In genomic region chr9:38068616-38068865, GRCh38 we compare ENCODE assay signal across 8 cellular contexts. TPM values are rescaled to one million over a fixed set of nuclear protein-coding genes. Genes with fewer than 3 reads are reported as not detected.
A peak's percentile ranks its signal among the peaks of the same experiment; 100 is the strongest.
DNase-seq lines count a peak whose midpoint lies in the region; ATAC-seq, FAIRE-seq and TF ChIP-seq lines count a peak whose summit lies in the region.

No MANE protein-coding gene starts in this region.

- no peak for TF ChIP-seq POLR2A in K562 (conservative IDR thresholded peaks at IDR 0.05)

- H3K9me3 ChIP-seq in K562 (replicated peaks; ENCODE audit: control insufficient read depth, insufficient read depth, low read depth, low read length) (no peaks in the 10 kb centered on the region), iPS-18c (ENCODE audit: control insufficient read depth, insufficient read depth, low read length) (no peaks in the 10 kb centered on the region)

- H3K9ac ChIP-seq in K562 (ENCODE audit: insufficient read depth in 1 of 2, low read depth in 2 of 2, low read length in 2 of 2): peak overlapping the region; percentile 78 to 95; a peak in 3 of 4 replicates

- no peak for TF ChIP-seq EP300 in K562 (IDR thresholded peaks at IDR 0.05; ENCODE audit: low read length)

- peak in 1 of 2 experiments; percentile 75; a peak in 3 of 4 replicates for TF ChIP-seq RAD21 in K562 (CRISPR knock-in tag; conservative IDR thresholded peaks at IDR 0.05 in 1 of 2, IDR thresholded peaks at IDR 0.05 in 1 of 2)

- POLR2A ChIA-PET in K562 (lab: Yijun Ruan, JAX): interaction anchor here (0.6 to 2.1 kb wide), 9 partner anchors 9 to 694 kb away, joined by 3 to 6 read pairs (median 3); no protein-coding TSS in a partner anchor

- peak overlapping the region; percentile 81 for H3K27ac ChIP-seq in K562 (ENCODE audit: extremely low read depth, low read depth, low read length)

- ATAC-seq in HG02970 (IDR thresholded peaks at IDR 0.05; ENCODE audit: low FRiP score, unreplicated experiment): peak; percentile 36
- ATAC-seq in K562: peak; percentile 49

- 0% methylated on average over 28 of the region's 35 CpGs for WGBS in K562 (ENCODE audit: insufficient coverage, low coverage, missing lambda C conversion rate)

- TF ChIP-seq CTCF in GM13976 (IDR thresholded peaks at IDR 0.05; ENCODE audit: borderline replicate concordance, control extremely low read depth, extremely low read depth, insufficient read depth, missing control alignments) (peak; percentile 78), K562 (IDR thresholded peaks at IDR 0.05 in 2 of 3, conservative IDR thresholded peaks at IDR 0.05 in 1 of 3; ENCODE audit: insufficient read depth in 2 of 3, low read depth in 1 of 3, low read length in 3 of 3) (peak in 2 of 3 experiments; percentile 69 to 88; a peak in 4 of 6 replicates)

- H3K36me3 ChIP-seq in K562 (ENCODE audit: control insufficient read depth, insufficient read depth, low read length): peaks cover 4% of the 10 kb centered on the region; the same call in 1 of the 3 replicates

- H3K4me2 ChIP-seq in K562 (ENCODE audit: insufficient read depth, low read length): peak overlapping the region; percentile 83

- no TSS peak for BruUV-seq in K562 (replicated peaks; lab: Mats Ljungman, UMichigan)

- H3K27me3 ChIP-seq in K562 (ENCODE audit: control insufficient read depth in 2 of 2, insufficient read depth in 2 of 2, low read length in 2 of 2): no peaks in the 10 kb centered on the region; a peak in 1 of 5 replicates

- in situ Hi-C loops in GM13976 (cut with MboI; ENCODE audit: low sequenced_read_pairs, unreplicated experiment): no loop called here
- in situ Hi-C loops in K562 (cut with MboI): no loop called here

- CTCF ChIA-PET in K562 (lab: Yijun Ruan, JAX; ENCODE audit: low intra/inter-chr PET ratio): interaction anchor here (0.6 to 3.0 kb wide), 4 partner anchors 147 to 330 kb away, joined by 3 to 19 read pairs (median 4); no protein-coding TSS in a partner anchor

- H3K79me2 ChIP-seq in K562 (ENCODE audit: control insufficient read depth, insufficient read depth, low read length): peaks cover 49% of the 10 kb centered on the region

- H3K4me1 ChIP-seq in K562 (replicated peaks in 1 of 2; ENCODE audit: control insufficient read depth in 2 of 2, insufficient read depth in 2 of 2, low read length in 2 of 2): peaks cover 39 to 49% of the 10 kb centered on the region in 2 experiments

- peak overlapping the region; percentile 90 for H3K4me3 ChIP-seq in K562
- H3K4me3 ChIP-seq in iPS-18c (ENCODE audit: insufficient read depth, low read depth, low read length): peak overlapping the region; percentile 62

- H4K20me1 ChIP-seq in K562 (replicated peaks; ENCODE audit: control insufficient read depth, insufficient read depth, low read length): peaks cover 39% of the 10 kb centered on the region

- H3K9me1 ChIP-seq in K562 (ENCODE audit: control insufficient read depth, insufficient read depth, low read length): peaks cover 3% of the 10 kb centered on the region

- no peak for FAIRE-seq in K562 (lab: Jason Lieb, UNC)

- peak overlapping the region; percentile 95 for H2AFZ ChIP-seq in K562 (ENCODE audit: low read depth, low read length)

- DNase-seq in A172 (ENCODE audit: low spot score) (peak; percentile 19), GM13976 (ENCODE audit: low spot score) (peak; percentile 70), RKO (ENCODE audit: low spot score) (peak; percentile 57), K562 (ENCODE audit: extremely low read depth in 1 of 4, low spot score in 3 of 4) (peak; percentile 70 to 78 (median 74)), NCI-H226 (no peak)
- peak; percentile 48 for DNase-seq in stimulated activated CD4-positive, alpha-beta T cell treated with anti-CD3 and anti-CD28 coated beads, Interleukin-4, amount 100 ng/mL, for 1 hour

- intact Hi-C loops in K562 (cut with micrococcal nuclease): loop anchor here (1.0 to 10.0 kb wide), 4 partner anchors 41 to 324 kb away; partner anchors contain the start of gene EXOSC3

TF ChIP-seq in K562, 482 proteins besides CTCF, POLR2A, EP300 and RAD21 (continues in another document):
- TF ChIP-seq TRIM28 (IDR thresholded peaks at IDR 0.05): no peak
- 0 out of 2 replicates have a peak, but pooled peaks have one; percentile 22 for TF ChIP-seq RBM14 (IDR thresholded peaks at IDR 0.05; ENCODE audit: borderline replicate concordance, insufficient read depth, low read depth, low read length)
- TF ChIP-seq XRCC4 (IDR thresholded peaks at IDR 0.05; ENCODE audit: extremely low read depth, insufficient read depth, insufficient read length): no peak
- TF ChIP-seq ZBTB12 (CRISPR knock-in tag; IDR thresholded peaks at IDR 0.05): no peak
- TF ChIP-seq HMGN3 (IDR thresholded peaks at IDR 0.05; ENCODE audit: borderline replicate concordance, extremely low read depth, insufficient read length, low read depth, low read length): peak; percentile 51
- no peak for TF ChIP-seq PYGO2 (tag; IDR thresholded peaks at IDR 0.05)
- peak; percentile 95 for TF ChIP-seq ZBTB7A (IDR thresholded peaks at IDR 0.05; ENCODE audit: borderline replicate concordance, control insufficient read depth, low read depth, low read length)
- no peak for TF ChIP-seq ZNF740 (CRISPR knock-in tag; IDR thresholded peaks at IDR 0.05)
- TF ChIP-seq ZNF740 (tag; IDR thresholded peaks at IDR 0.05): 0 out of 4 replicates have a peak, but pooled peaks of 1 of the 2 experiments have one; percentile 17
- TF ChIP-seq SIN3A (IDR thresholded peaks at IDR 0.05; ENCODE audit: borderline replicate concordance in 2 of 2, control insufficient read depth in 1 of 2, low read depth in 2 of 2, low read length in 2 of 2): peak in 1 of 2 experiments; percentile 30; a peak in 1 of 4 replicates
- TF ChIP-seq E2F6 (IDR thresholded peaks at IDR 0.05; ENCODE audit: borderline replicate concordance in 1 of 2, extremely low read depth in 1 of 2, insufficient read depth in 1 of 2, insufficient read length in 1 of 2, low read depth in 1 of 2, low read length in 1 of 2, poor library complexity in 1 of 2, severe bottlenecking in 1 of 2): peak in 1 of 2 experiments; percentile 64
- TF ChIP-seq SMAD4 (CRISPR knock-in tag; conservative IDR thresholded peaks at IDR 0.05): 0 out of 2 replicates have a peak, but pooled peaks have one; percentile 55
- peak in 2 of 3 experiments; percentile 2 to 34 for TF ChIP-seq YY1 (IDR thresholded peaks at IDR 0.05; ENCODE audit: borderline replicate concordance in 1 of 3, control insufficient read depth in 1 of 3, extremely low read depth in 1 of 3, insufficient read depth in 3 of 3, insufficient read length in 1 of 3, insufficient replicate concordance in 2 of 3, low read depth in 1 of 3, low read length in 2 of 3)
- 0 out of 2 replicates have a peak, but pooled peaks have one; percentile 21 for TF ChIP-seq ZNF197 (CRISPR knock-in tag; IDR thresholded peaks at IDR 0.05; ENCODE audit: low read depth)
- peak; percentile 60; the same call in 1 of the 2 replicates for TF ChIP-seq XRCC5 (IDR thresholded peaks at IDR 0.05; ENCODE audit: low read depth, low read length)
- TF ChIP-seq RBM22 (IDR thresholded peaks at IDR 0.05; ENCODE audit: low read depth, low read length, poor library complexity, severe bottlenecking): no peak
- TF ChIP-seq NR2C2 (CRISPR knock-in tag; IDR thresholded peaks at IDR 0.05): no peak
- no peak for TF ChIP-seq NR2C2 (tag; IDR thresholded peaks at IDR 0.05)

RNA-seq across cellular contexts. Expression of gene SHB, which starts 0.5 kb away (rescaled TPM):
- 15.1 and 19.8 TPM in 2 replicates for total RNA-seq in A172 (2014; rRNA removed; shearing (Covaris generic))
- total RNA-seq in K562 (2011; cell fraction: chromatin; rRNA removed; ENCODE audit: low replicate concordance): 6.5 and 13.7 TPM in 2 replicates
- total RNA-seq in K562 (2011; cell fraction: nucleolus; rRNA removed): 10.4 and 10.7 TPM in 2 replicates
- total RNA-seq in K562 (2011; cell fraction: nucleoplasm; rRNA removed): 6.3 and 8.7 TPM in 2 replicates
- total RNA-seq in K562 (2014; rRNA removed) (11.7 and 12.8 TPM in 2 replicates), K562 (2014; rRNA removed; fragmentation: Illumina TruSeq; extraction: Trizol) (3.8 and 4.0 TPM in 2 replicates), K562 (2015; rRNA removed; fragmentation: Illumina TruSeq; extraction: Trizol) (5.1 and 5.3 TPM in 2 replicates), K562 (2021) (15.4 and 16.0 TPM in 2 replicates)
- polyA plus RNA-seq in K562 (2011; rRNA removed) (3.4 and 5.1 TPM in 2 replicates), K562 (2014; fragmentation: Illumina TruSeq; extraction: Trizol) (9.6 TPM in 2 replicates), K562 (2014; fragmentation: Nextera tagmentation; extraction: Ambion mirVana) (1 to 10 TPM in 1 of 2 experiments, under 1 TPM in 1; 0.78 to 1.0 TPM), K562 (2014; rRNA removed) (6.0 and 7.5 TPM in 2 replicates)
- polyA plus RNA-seq in K562 (2011; cell fraction: cytosol; rRNA removed): 4.1 and 8.5 TPM in 2 replicates
- polyA plus RNA-seq in K562 (2011; cell fraction: nucleus; rRNA removed): 4.9 and 8.5 TPM in 2 replicates
- polyA plus RNA-seq in K562 (2012): 8.2 and 8.9 TPM in 2 replicates
- 4.6 and 5.7 TPM in 2 replicates for polyA minus RNA-seq in K562 (2011; rRNA and poly(A)+ RNA removed)
- 7.4 and 12.6 TPM in 2 replicates for polyA minus RNA-seq in K562 (2011; cell fraction: cytosol; rRNA and poly(A)+ RNA removed)
- polyA minus RNA-seq in K562 (2011; cell fraction: nucleus; rRNA and poly(A)+ RNA removed): 6.3 and 6.4 TPM in 2 replicates
